In genomic region chrX:152632445-152633097, GRCh38 we compare ENCODE assay signal across 8 cellular contexts. TPM values are rescaled to one million over a fixed set of nuclear protein-coding genes. Genes with fewer than 3 reads are reported as not detected.
DNase-seq lines count a peak whose midpoint lies in the region; ATAC-seq, FAIRE-seq and TF ChIP-seq lines count a peak whose summit lies in the region.

No MANE protein-coding gene starts in this region.

- H3K4me3 Mint-ChIP-seq in neural crest cell: no peak overlapping the region

- peak; percentile 65 for FAIRE-seq in A204.1 (lab: Jason Lieb, UNC)
- FAIRE-seq in endothelial cell of umbilical vein (lab: Jason Lieb, UNC): peak; percentile 90

- dilution Hi-C loops in endothelial cell of umbilical vein (cut with MboI; ENCODE audit: extremely low pct_ligation_motif_present, low sequenced_read_pairs): no loop called here

- no peak overlapping the region for H3K27ac Mint-ChIP-seq in neural crest cell (ENCODE audit: unreplicated experiment)

- peaks cover 6 to 7% of the 10 kb centered on the region in 2 experiments for H3K27me3 ChIP-seq in endothelial cell of umbilical vein (ENCODE audit: control insufficient read depth in 2 of 2, insufficient read depth in 2 of 2, low read length in 2 of 2)

- no peaks in the 10 kb centered on the region for H3K9me1 ChIP-seq in endothelial cell of umbilical vein (replicated peaks; ENCODE audit: control insufficient read depth, extremely low read depth, insufficient read depth, low read length)

- peaks cover 45% of the 10 kb centered on the region for H3K27me3 Mint-ChIP-seq in neural crest cell (ENCODE audit: low read depth)

- H3K27ac ChIP-seq in VCaP: no peak overlapping the region
- H3K27ac ChIP-seq in endothelial cell of umbilical vein (ENCODE audit: insufficient read depth, low read depth, low read length): no peak overlapping the region

- no peaks in the 10 kb centered on the region for H4K20me1 ChIP-seq in endothelial cell of umbilical vein (replicated peaks; ENCODE audit: control insufficient read depth, extremely low read depth, insufficient read depth, low read length)

- no peaks in the 10 kb centered on the region for H3K4me1 ChIP-seq in endothelial cell of umbilical vein (ENCODE audit: control insufficient read depth, extremely low read depth, insufficient read depth, low read length)

- no peaks in the 10 kb centered on the region for H3K79me2 ChIP-seq in endothelial cell of umbilical vein (ENCODE audit: control insufficient read depth, insufficient read depth, low read length)

- H3K4me1 Mint-ChIP-seq in neural crest cell: no peaks in the 10 kb centered on the region

- no TSS peak for BruUV-seq in endothelial cell of umbilical vein (replicated peaks; lab: Mats Ljungman, UMichigan)

- H3K4me3 ChIP-seq in endothelial cell of umbilical vein (replicated peaks in 1 of 3; ENCODE audit: insufficient read depth in 1 of 3, low read depth in 1 of 3, low read length in 3 of 3): no peak overlapping the region

- no peaks in the 10 kb centered on the region for H3K36me3 ChIP-seq in endothelial cell of umbilical vein (ENCODE audit: control insufficient read depth in 2 of 2, extremely low read depth in 1 of 2, insufficient read depth in 2 of 2, low read length in 2 of 2)

- H3K9me3 ChIP-seq in endothelial cell of umbilical vein (replicated peaks; ENCODE audit: control insufficient read depth, insufficient read depth, low read length): no peaks in the 10 kb centered on the region

- TF ChIP-seq POLR2A in endothelial cell of umbilical vein (IDR thresholded peaks at IDR 0.05; ENCODE audit: low read depth, low read length): no peak

- peak; percentile 7 for DNase-seq in G401 (ENCODE audit: low spot score)
- peak; percentile 18 for DNase-seq in LHCN-M2 (ENCODE audit: low read depth)
- DNase-seq in endothelial cell of umbilical vein (ENCODE audit: low read depth, low spot score): peak; percentile 37
- peak; percentile 57 for DNase-seq in neural crest cell (ENCODE audit: low read depth, low spot score)
- no peak for DNase-seq in cortex of kidney (lab: John Stamatoyannopoulos, UW)

- POLR2A ChIA-PET in endothelial cell of umbilical vein (lab: Charles Lee): no interaction called here

- H3K36me3 Mint-ChIP-seq in neural crest cell (ENCODE audit: low read depth): no peaks in the 10 kb centered on the region

- no peak overlapping the region for H3K4me2 ChIP-seq in endothelial cell of umbilical vein (ENCODE audit: insufficient read depth, low read length)

- in situ Hi-C loops in G401 (cut with HindIII; ENCODE audit: low sequenced_read_pairs): loop anchor here (25.0 kb wide), 1 partner anchor 180 kb away; no protein-coding TSS in a partner anchor

- no peaks in the 10 kb centered on the region for H3K9me3 Mint-ChIP-seq in neural crest cell

- intact Hi-C loops in endothelial cell of umbilical vein (cut with micrococcal nuclease): loop anchor here (1.0 to 2.0 kb wide), 6 partner anchors 806 to 1482 kb away; no protein-coding TSS in a partner anchor

- H2AFZ ChIP-seq in endothelial cell of umbilical vein (ENCODE audit: low read depth, low read length): no peak overlapping the region

- H3K9ac ChIP-seq in endothelial cell of umbilical vein (replicated peaks; ENCODE audit: extremely low read depth, insufficient read depth, low read length): no peak overlapping the region

- CTCF ChIA-PET in endothelial cell of umbilical vein (lab: Charles Lee): interaction anchor here (0.8 to 5.5 kb wide), 24 partner anchors 9 to 1481 kb away, joined by 3 to 190 read pairs (median 4); no protein-coding TSS in a partner anchor

- TF ChIP-seq CTCF in VCaP (conservative IDR thresholded peaks at IDR 0.05) (peak; percentile 83), endothelial cell of umbilical vein (IDR thresholded peaks at IDR 0.05; ENCODE audit: extremely low read depth in 1 of 2, insufficient read depth in 1 of 2, low read depth in 1 of 2, low read length in 2 of 2) (peak; percentile 58 to 63), neural crest cell (conservative IDR thresholded peaks at IDR 0.05) (peak; percentile 77)

- ATAC-seq in HG03457 (IDR thresholded peaks at IDR 0.05; ENCODE audit: unreplicated experiment): no peak

TF ChIP-seq in endothelial cell of umbilical vein, 7 proteins besides CTCF, POLR2A, EP300 and RAD21:
- no peak for TF ChIP-seq POLR2AphosphoS5 (IDR thresholded peaks at IDR 0.05; ENCODE audit: insufficient read depth, low read depth, low read length)
- TF ChIP-seq GATA2 (IDR thresholded peaks at IDR 0.05; ENCODE audit: insufficient read depth, insufficient read length, low read depth, low read length): no peak
- TF ChIP-seq MYC (IDR thresholded peaks at IDR 0.05; ENCODE audit: low read depth, low read length): no peak
- no peak for TF ChIP-seq JUN (IDR thresholded peaks at IDR 0.05; ENCODE audit: borderline replicate concordance, insufficient read depth, insufficient read length, low read depth)
- no peak for TF ChIP-seq FOS (IDR thresholded peaks at IDR 0.05; ENCODE audit: borderline replicate concordance, insufficient read depth, low read length)
- no peak for TF ChIP-seq MAX (IDR thresholded peaks at IDR 0.05; ENCODE audit: insufficient read depth, insufficient read length)
- no peak for TF ChIP-seq EZH2 (IDR thresholded peaks at IDR 0.05; ENCODE audit: borderline replicate concordance, low read depth, low read length, severe bottlenecking)

RNA-seq across cellular contexts. Expression of gene GABRQ, which starts 5.1 kb away (rescaled TPM):
- total RNA-seq in G401 (2014; rRNA removed; shearing (Covaris generic)): not detected in 2 replicates
- not detected in 2 replicates for total RNA-seq in LHCN-M2 (2014; rRNA removed)
- not detected for polyA plus RNA-seq in LHCN-M2 (2012)
- total RNA-seq in endothelial cell of umbilical vein: not detected in 2 replicates
- polyA plus RNA-seq in endothelial cell of umbilical vein: 0.01 and 0.02 TPM in 2 replicates
- 0.01 and 0.03 TPM in 2 replicates for polyA plus RNA-seq in endothelial cell of umbilical vein (2011; cell fraction: cytosol; rRNA removed)
- 0.03 and 0.04 TPM in 2 replicates for polyA plus RNA-seq in endothelial cell of umbilical vein (2011; cell fraction: nucleus; rRNA removed)
- 0.09 TPM in 1 of 2 replicates, not detected in the other for polyA plus RNA-seq in endothelial cell of umbilical vein (2012)
- polyA minus RNA-seq in endothelial cell of umbilical vein: not detected in 2 replicates
- polyA minus RNA-seq in endothelial cell of umbilical vein (2011; cell fraction: cytosol; rRNA and poly(A)+ RNA removed): not detected
- not detected in 2 replicates for polyA minus RNA-seq in endothelial cell of umbilical vein (2011; cell fraction: nucleus; rRNA and poly(A)+ RNA removed)
- 0.84 and 0.91 TPM in 2 replicates for total RNA-seq in neural crest cell
